Comparison of ENCODE assay signal across 20 cellular contexts in genomic region chr5:81901539-81901938, GRCh38.
A peak's percentile ranks its signal among the peaks of the same experiment; 100 is the strongest.
DNase-seq lines count a peak whose midpoint lies in the region; ATAC-seq and TF ChIP-seq lines count a peak whose summit lies in the region.
"Had no signal": no experiment of that assay in that cellular context is flagged by ENCODE, and none has a peak within 500 bp of the region (broad histone marks: within the 10 kb centered on the region; RNA-seq: fewer than 3 reads in every experiment).

No MANE protein-coding gene starts in this region.

- intact Hi-C loops in head of caudate nucleus (cut with DNase I): no loop called here

- peaks cover 17% of the 10 kb centered on the region; the same call in 2 of the 3 replicates for H3K9me3 Mint-ChIP-seq in GM23338

- no peak overlapping the region; the same call in 2 of the 3 replicates for H3K4me3 Mint-ChIP-seq in GM23338
- H3K4me3 Mint-ChIP-seq: B cell; CD8-positive, alpha-beta memory T cell; IgD-negative memory B cell had no signal

- H4K20me1 ChIP-seq in GM23338 (replicated peaks; ENCODE audit: insufficient read depth): no peaks in the 10 kb centered on the region
- H4K20me1 ChIP-seq: BLaER1 treated with 17β-estradiol and CSF1 and Interleukin-3, amounts not matched to agents 10 nM and 100 nM had no signal

- no peaks in the 10 kb centered on the region for H3F3A ChIP-seq in GM23338 (replicated peaks; ENCODE audit: low read depth)

- no peak overlapping the region for H3K4me3 ChIP-seq in GM23338
- H3K4me3 ChIP-seq in HUES64 (ENCODE audit: low read length): no peak overlapping the region
- H3K4me3 ChIP-seq in iPS-15b (ENCODE audit: low read depth, low read length): peak overlapping the region; percentile 35
- H3K4me3 ChIP-seq: BLaER1 treated with 17β-estradiol and CSF1 and Interleukin-3, amounts not matched to agents 10 nM and 100 nM; GM23248; HAP-1 had no signal

- H2AFZ ChIP-seq in GM23338: no peak overlapping the region
- H2AFZ ChIP-seq: GM23248 had no signal

- DNase-seq in GM23338 (ENCODE audit: low spot score) (no peak), head of caudate nucleus (no peak), GF-D8 (lab: John Stamatoyannopoulos, UW) (no peak)
- DNase-seq: CD8-positive, alpha-beta memory T cell; COR-L47; DMS153; DMS79; GDM1; GM23248; Karpas-422; KBM-7 had no signal

- H3K79me2 ChIP-seq in GM23338 (replicated peaks; ENCODE audit: insufficient read depth): no peaks in the 10 kb centered on the region

- H3K36me3 ChIP-seq in GM23338 (ENCODE audit: insufficient read depth) (no peaks in the 10 kb centered on the region), HUES64 (ENCODE audit: insufficient read depth, low read length) (no peaks in the 10 kb centered on the region), iPS-15b (ENCODE audit: control insufficient read depth, insufficient read depth, low read length) (no peaks in the 10 kb centered on the region)
- H3K36me3 ChIP-seq: HAP-1 had no signal

- no peaks in the 10 kb centered on the region for H3K9me2 ChIP-seq in GM23338 (ENCODE audit: insufficient read depth)

- H3K27ac ChIP-seq in GM23338 (ENCODE audit: low read depth): no peak overlapping the region
- peak overlapping the region; percentile 37; the same call in 1 of the 2 replicates for H3K27ac ChIP-seq in HUES64 (ENCODE audit: low read depth, low read length)
- H3K27ac ChIP-seq: BLaER1 treated with 17β-estradiol and CSF1 and Interleukin-3, amounts not matched to agents 10 nM and 100 nM; GM23248 had no signal

- H3K4me1 Mint-ChIP-seq in GM23338: peaks cover 16% of the 10 kb centered on the region
- H3K4me1 Mint-ChIP-seq: CD8-positive, alpha-beta memory T cell; IgD-negative memory B cell had no signal

- no peaks in the 10 kb centered on the region for H3K4me1 ChIP-seq in GM23338 (ENCODE audit: insufficient read depth)
- H3K4me1 ChIP-seq in HUES64 (ENCODE audit: insufficient read depth, low read length): no peaks in the 10 kb centered on the region; the same call in 1 of the 2 replicates
- peaks cover 18% of the 10 kb centered on the region for H3K4me1 ChIP-seq in iPS-15b (ENCODE audit: control insufficient read depth, insufficient read depth, low read length)
- H3K4me1 ChIP-seq: HAP-1 had no signal

- peaks cover 16% of the 10 kb centered on the region; the same call in 2 of the 3 replicates for H3K36me3 Mint-ChIP-seq in GM23338 (ENCODE audit: low read depth)

- WGBS in HUES64: 90% methylated on average over 12 of the region's 12 CpGs

- H3K27me3 Mint-ChIP-seq in GM23338 (ENCODE audit: insufficient read depth, low read depth, poor library complexity): peaks cover 2% of the 10 kb centered on the region
- H3K27me3 Mint-ChIP-seq: B cell, IgD-negative memory B cell had no signal

- H3K9ac ChIP-seq in HUES64 (ENCODE audit: low read depth, low read length) (no peak overlapping the region), iPS-15b (ENCODE audit: low read depth, low read length) (no peak overlapping the region)
- H3K9ac ChIP-seq: BLaER1 treated with 17β-estradiol and CSF1 and Interleukin-3, amounts not matched to agents 10 nM and 100 nM; GM23248 had no signal

- no peak for TF ChIP-seq CTCF in GM23338 (conservative IDR thresholded peaks at IDR 0.05; ENCODE audit: low read depth in 2 of 2)

- H3K4me2 ChIP-seq in GM23338: no peak overlapping the region
- H3K4me2 ChIP-seq: BLaER1 treated with 17β-estradiol and CSF1 and Interleukin-3, amounts not matched to agents 10 nM and 100 nM had no signal

- H3K27me3 ChIP-seq in GM23338 (ENCODE audit: insufficient read depth) (no peaks in the 10 kb centered on the region), HUES64 (ENCODE audit: insufficient read depth, low read length) (no peaks in the 10 kb centered on the region), iPS-15b (ENCODE audit: control insufficient read depth, insufficient read depth, low read length) (no peaks in the 10 kb centered on the region)
- H3K27me3 ChIP-seq: BLaER1 treated with 17β-estradiol and CSF1 and Interleukin-3, amounts not matched to agents 10 nM and 100 nM had no signal

- peak overlapping the region; percentile 49 for H3K27ac Mint-ChIP-seq in GM23338
- H3K27ac Mint-ChIP-seq: B cell; CD8-positive, alpha-beta memory T cell; IgD-negative memory B cell had no signal

- ATAC-seq in GM23338: peak; percentile 86
- ATAC-seq in GM19463 (IDR thresholded peaks at IDR 0.05; ENCODE audit: unreplicated experiment): no peak
- no peak for ATAC-seq in GM21737 (IDR thresholded peaks at IDR 0.05; ENCODE audit: unreplicated experiment)
- ATAC-seq: HepG2 had no signal

- no peaks in the 10 kb centered on the region for H3K9me3 ChIP-seq in HUES64 (ENCODE audit: insufficient read depth, low read depth, low read length)
- no peaks in the 10 kb centered on the region for H3K9me3 ChIP-seq in iPS-15b (ENCODE audit: control insufficient read depth, insufficient read depth, low read length)
- H3K9me3 ChIP-seq: HAP-1 had no signal

TF ChIP-seq in GM23338, 12 proteins besides CTCF, POLR2A, EP300 and RAD21:
- TF ChIP-seq EZH2 (IDR thresholded peaks at IDR 0.05; ENCODE audit: low read depth, unreplicated experiment) (no peak), EZH2phosphoT487 (IDR thresholded peaks at IDR 0.05; ENCODE audit: unreplicated experiment) (no peak), JUNB (IDR thresholded peaks at IDR 0.05; ENCODE audit: unreplicated experiment) (no peak), POLR2AphosphoS5 (IDR thresholded peaks at IDR 0.05; ENCODE audit: low read depth) (no peak), ZNF114 (CRISPR knock-in tag; IDR thresholded peaks at IDR 0.05) (no peak), STAT1 (IDR thresholded peaks at IDR 0.05; ENCODE audit: unreplicated experiment) (no peak), ZNF331 (CRISPR knock-in tag; IDR thresholded peaks at IDR 0.05; ENCODE audit: low read depth) (no peak)
- TF ChIP-seq, protein P1, sequence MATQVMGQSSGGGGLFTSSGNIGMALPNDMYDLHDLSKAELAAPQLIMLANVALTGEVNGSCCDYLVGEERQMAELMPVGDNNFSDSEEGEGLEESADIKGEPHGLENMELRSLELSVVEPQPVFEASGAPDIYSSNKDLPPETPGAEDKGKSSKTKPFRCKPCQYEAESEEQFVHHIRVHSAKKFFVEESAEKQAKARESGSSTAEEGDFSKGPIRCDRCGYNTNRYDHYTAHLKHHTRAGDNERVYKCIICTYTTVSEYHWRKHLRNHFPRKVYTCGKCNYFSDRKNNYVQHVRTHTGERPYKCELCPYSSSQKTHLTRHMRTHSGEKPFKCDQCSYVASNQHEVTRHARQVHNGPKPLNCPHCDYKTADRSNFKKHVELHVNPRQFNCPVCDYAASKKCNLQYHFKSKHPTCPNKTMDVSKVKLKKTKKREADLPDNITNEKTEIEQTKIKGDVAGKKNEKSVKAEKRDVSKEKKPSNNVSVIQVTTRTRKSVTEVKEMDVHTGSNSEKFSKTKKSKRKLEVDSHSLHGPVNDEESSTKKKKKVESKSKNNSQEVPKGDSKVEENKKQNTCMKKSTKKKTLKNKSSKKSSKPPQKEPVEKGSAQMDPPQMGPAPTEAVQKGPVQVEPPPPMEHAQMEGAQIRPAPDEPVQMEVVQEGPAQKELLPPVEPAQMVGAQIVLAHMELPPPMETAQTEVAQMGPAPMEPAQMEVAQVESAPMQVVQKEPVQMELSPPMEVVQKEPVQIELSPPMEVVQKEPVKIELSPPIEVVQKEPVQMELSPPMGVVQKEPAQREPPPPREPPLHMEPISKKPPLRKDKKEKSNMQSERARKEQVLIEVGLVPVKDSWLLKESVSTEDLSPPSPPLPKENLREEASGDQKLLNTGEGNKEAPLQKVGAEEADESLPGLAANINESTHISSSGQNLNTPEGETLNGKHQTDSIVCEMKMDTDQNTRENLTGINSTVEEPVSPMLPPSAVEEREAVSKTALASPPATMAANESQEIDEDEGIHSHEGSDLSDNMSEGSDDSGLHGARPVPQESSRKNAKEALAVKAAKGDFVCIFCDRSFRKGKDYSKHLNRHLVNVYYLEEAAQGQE (IDR thresholded peaks at IDR 0.05; ENCODE audit: unreplicated experiment): no peak
